8 cellular contexts compared by ENCODE assay signal in genomic region chr19:12550951-12551832, GRCh38. TPM values are rescaled to one million over a fixed set of nuclear protein-coding genes. Genes with fewer than 3 reads are reported as not detected.
DNase-seq lines count a peak whose midpoint lies in the region; ATAC-seq and TF ChIP-seq lines count a peak whose summit lies in the region.

TSS of gene ZNF564 (minus strand) at chr19:12551482. CDS start at chr19:12551332, 150 bp downstream.

- no peaks in the 10 kb centered on the region for H4K20me1 ChIP-seq in SK-N-SH (ENCODE audit: insufficient read depth)

- H3K27ac Mint-ChIP-seq in activated naive CD4-positive, alpha-beta T cell treated with anti-CD3 and anti-CD28 coated beads, Interleukin-2, amount 50 U/mL, for 24 hours = peak within 1 kb of the TSS; percentile 95

- WGBS in SK-N-SH (ENCODE audit: low lambda C conversion rate) = 1% methylated on average over 18 of the region's 55 CpGs
- 0% methylated on average over 18 to 31 of the region's 55 CpGs for WGBS in testis, 2 donors

- ATAC-seq in HG02571 (IDR thresholded peaks at IDR 0.05; ENCODE audit: unreplicated experiment) (peak; percentile 98), omental fat pad (ENCODE audit: low FRiP score) (peak; percentile 99)

- peak within 1 kb of the TSS; percentile 70 for H3K4me2 ChIP-seq in SK-N-SH

- no peaks in the 10 kb centered on the region for H3K27me3 ChIP-seq in SK-N-SH (ENCODE audit: insufficient read depth)
- H3K27me3 ChIP-seq in testis = no peaks in the 10 kb centered on the region

- H3K9me3 Mint-ChIP-seq in activated naive CD4-positive, alpha-beta T cell treated with anti-CD3 and anti-CD28 coated beads, Interleukin-2, amount 50 U/mL, for 24 hours = no peaks in the 10 kb centered on the region

- H3K4me3 ChIP-seq in SK-N-SH (ENCODE audit: low read depth in 2 of 2, low read length in 1 of 2) = peak within 1 kb of the TSS; percentile 71 to 89
- H3K4me3 ChIP-seq in testis = peak within 1 kb of the TSS; percentile 85 to 94

- peak within 1 kb of the TSS; percentile 99 for H3K4me3 Mint-ChIP-seq in activated naive CD4-positive, alpha-beta T cell treated with anti-CD3 and anti-CD28 coated beads, Interleukin-2, amount 50 U/mL, for 24 hours

- CTCF ChIA-PET in SK-N-SH (lab: Yijun Ruan, JAX) = interaction anchor here (0.9 to 2.7 kb wide), 6 partner anchors 10 to 516 kb away, joined by 3 to 16 read pairs (median 4); partner anchors contain the start of gene ZNF433

- no peak for TF ChIP-seq RAD21 in SK-N-SH (IDR thresholded peaks at IDR 0.05; ENCODE audit: low read length)

- peak within 1 kb of the TSS; percentile 90 for H2AFZ ChIP-seq in SK-N-SH (ENCODE audit: low read depth)

- H3K36me3 ChIP-seq in SK-N-SH (replicated peaks in 1 of 2; ENCODE audit: control insufficient read depth in 1 of 2, insufficient read depth in 2 of 2, low read length in 1 of 2) = peaks cover 0 to 29% of the 10 kb centered on the region in 2 experiments
- no peaks in the 10 kb centered on the region for H3K36me3 ChIP-seq in testis (ENCODE audit: low read depth, missing control alignments)

- POLR2A ChIA-PET in SK-N-SH (lab: Yijun Ruan, JAX) = interaction anchor here (1.1 kb wide), 1 partner anchor 56 kb away, joined by 7 read pairs; no protein-coding TSS in a partner anchor

- intact Hi-C loops in testis (cut with DNase I; ENCODE audit: low total_unique reads) = no loop called here

- DNase-seq in GM04504 (ENCODE audit: low read depth) = peak; percentile 96
- peak; percentile 98 for DNase-seq in NCI-H1048 (lab: John Stamatoyannopoulos, UW)
- DNase-seq in SK-N-SH = peak; percentile 97
- DNase-seq in glomerular visceral epithelial cell (ENCODE audit: extremely low spot score) = peak; percentile 98
- peak; percentile 83 for DNase-seq in omental fat pad (ENCODE audit: low spot score)
- DNase-seq in testis = peak; percentile 99

- H3K9me2 ChIP-seq in SK-N-SH = no peaks in the 10 kb centered on the region

- H3K4me1 Mint-ChIP-seq in activated naive CD4-positive, alpha-beta T cell treated with anti-CD3 and anti-CD28 coated beads, Interleukin-2, amount 50 U/mL, for 24 hours = peaks cover 49% of the 10 kb centered on the region

- H3K79me2 ChIP-seq in SK-N-SH (ENCODE audit: insufficient read depth) = peaks cover 47% of the 10 kb centered on the region

- H3K9ac ChIP-seq in SK-N-SH = peak within 1 kb of the TSS; percentile 86

- TF ChIP-seq CTCF in SK-N-SH (IDR thresholded peaks at IDR 0.05) (0 out of 2 replicates have a peak, but pooled peaks have one; percentile 7), omental fat pad (IDR thresholded peaks at IDR 0.05) (no peak), testis (IDR thresholded peaks at IDR 0.05) (no peak)

- no peaks in the 10 kb centered on the region for H3K9me3 ChIP-seq in SK-N-SH
- no peaks in the 10 kb centered on the region for H3K9me3 ChIP-seq in testis

- TF ChIP-seq POLR2A in testis (IDR thresholded peaks at IDR 0.05) = no peak

- H3K27me3 Mint-ChIP-seq in activated naive CD4-positive, alpha-beta T cell treated with anti-CD3 and anti-CD28 coated beads, Interleukin-2, amount 50 U/mL, for 24 hours = no peaks in the 10 kb centered on the region

- no peak for TF ChIP-seq EP300 in SK-N-SH (IDR thresholded peaks at IDR 0.05; ENCODE audit: borderline replicate concordance in 1 of 2, low read depth in 1 of 2, low read length in 1 of 2)

- peaks cover 3% of the 10 kb centered on the region for H3K36me3 Mint-ChIP-seq in activated naive CD4-positive, alpha-beta T cell treated with anti-CD3 and anti-CD28 coated beads, Interleukin-2, amount 50 U/mL, for 24 hours

- H3K27ac ChIP-seq in SK-N-SH (ENCODE audit: low read depth in 2 of 2, low read length in 1 of 2) (peak within 1 kb of the TSS; percentile 91), testis (peak within 1 kb of the TSS; percentile 93 to 98)

- H3K4me1 ChIP-seq in SK-N-SH (ENCODE audit: control insufficient read depth in 1 of 2, insufficient read depth in 2 of 2, low read depth in 1 of 2, low read length in 1 of 2) (peaks cover 0 to 7% of the 10 kb centered on the region in 2 experiments; a peak in 1 of 4 replicates), testis (peaks cover 10% of the 10 kb centered on the region)

- H3F3A ChIP-seq in SK-N-SH (replicated peaks; ENCODE audit: insufficient read depth) = peaks cover 17% of the 10 kb centered on the region

TF ChIP-seq in SK-N-SH, 30 proteins besides CTCF, POLR2A, EP300 and RAD21 (continues in another document):
- peak; percentile 71 for TF ChIP-seq TAF1 (IDR thresholded peaks at IDR 0.05; ENCODE audit: borderline replicate concordance, low read depth, low read length)
- peak; percentile 81 for TF ChIP-seq ELF1 (IDR thresholded peaks at IDR 0.05)
- no peak for TF ChIP-seq EZH2phosphoT487 (IDR thresholded peaks at IDR 0.05; ENCODE audit: borderline replicate concordance, low read depth)
- TF ChIP-seq USF1 (IDR thresholded peaks at IDR 0.05; ENCODE audit: borderline replicate concordance, low read depth) = no peak
- TF ChIP-seq YY1 (IDR thresholded peaks at IDR 0.05; ENCODE audit: low read depth) = no peak
- TF ChIP-seq NRF1 (IDR thresholded peaks at IDR 0.05; ENCODE audit: low read depth, low read length) = no peak
- TF ChIP-seq NFIC (IDR thresholded peaks at IDR 0.05; ENCODE audit: borderline replicate concordance) = no peak
- no peak for TF ChIP-seq JUND (IDR thresholded peaks at IDR 0.05)
- peak; percentile 86 for TF ChIP-seq CHD2 (IDR thresholded peaks at IDR 0.05; ENCODE audit: low read length, partially characterized antibody)
- TF ChIP-seq REST (IDR thresholded peaks at IDR 0.05; ENCODE audit: low read depth, low read length) = 0 out of 2 replicates have a peak, but pooled peaks have one; percentile 23
- TF ChIP-seq MAX (IDR thresholded peaks at IDR 0.05; ENCODE audit: low read depth) = no peak; the same call in 1 of the 2 replicates
- no peak for TF ChIP-seq USF2 (IDR thresholded peaks at IDR 0.05; ENCODE audit: borderline replicate concordance, low read depth, low read length)
- TF ChIP-seq PBX3 (IDR thresholded peaks at IDR 0.05) = peak; percentile 100
- TF ChIP-seq MXI1 (IDR thresholded peaks at IDR 0.05; ENCODE audit: low read depth, low read length) = peak; percentile 45; the same call in 1 of the 2 replicates
- TF ChIP-seq SMC3 (IDR thresholded peaks at IDR 0.05; ENCODE audit: low read depth, low read length) = no peak

RNA-seq across cellular contexts. Expression of gene ZNF564, which starts in this region (rescaled TPM):
- polyA plus RNA-seq in SK-N-SH (2012; rRNA removed) = 1.3 TPM in 2 replicates
- 1.7 and 2.0 TPM in 2 replicates for polyA plus RNA-seq in SK-N-SH (2012; cell fraction: cytosol; rRNA removed)
- polyA plus RNA-seq in SK-N-SH (2012; cell fraction: nucleus; rRNA removed) = 1.7 and 3.1 TPM in 2 replicates
- total RNA-seq in omental fat pad = 10 to 100 TPM in 2 of 4 donors, 1 to 10 TPM in 2; 5.9 to 16.1 (median 8.3) TPM
- 10 to 100 TPM; 10.7 to 18.0 TPM for total RNA-seq in testis
- 4.6 TPM for polyA plus RNA-seq in testis (ENCODE audit: insufficient read depth, low read depth, low replicate concordance)

Comparison
In these comparisons a context has a peak if more than half of its experiments do, and no peak if none do; other contexts are left out.
1. Peak in every context shown above with its lines: DNase-seq, ATAC-seq, H3K4me3 ChIP-seq and H3K27ac ChIP-seq.